Comparison of ENCODE assay signal across 1 cellular context in the genomic region with DNA sequence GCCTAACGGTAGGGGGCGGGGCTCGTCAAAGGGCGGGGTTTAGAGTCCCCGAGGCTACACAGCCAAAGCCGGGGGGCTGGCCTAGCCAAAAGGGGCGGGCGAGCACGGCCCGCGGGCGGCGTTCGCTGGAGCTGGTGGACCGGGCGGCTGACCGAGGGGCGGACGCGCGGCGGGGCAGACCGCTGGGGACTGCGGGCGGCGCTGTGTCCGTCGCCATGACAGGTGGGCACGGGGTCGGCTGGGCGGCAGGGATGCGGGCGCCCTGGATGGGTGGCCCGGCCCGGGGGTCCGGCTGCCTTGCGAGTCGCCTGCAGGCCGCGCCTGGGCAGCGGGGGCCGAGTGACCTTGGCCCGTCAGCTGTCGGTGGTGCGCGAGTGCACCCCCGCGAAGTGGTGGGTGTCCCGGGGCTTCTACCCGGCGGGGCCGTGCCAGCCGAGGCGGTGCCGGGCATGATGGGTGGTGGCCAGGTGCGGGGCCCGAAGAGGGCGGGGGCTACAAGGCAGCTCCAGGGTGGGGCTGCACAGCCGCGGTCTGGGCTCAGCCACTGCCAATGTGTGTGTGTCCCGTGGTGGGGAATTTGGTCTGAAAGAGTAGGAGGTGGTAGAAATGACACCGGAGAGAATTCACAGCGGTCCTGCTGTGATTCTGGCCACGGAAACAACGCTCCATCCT.
TF ChIP-seq lines count a peak whose summit lies in the region.

TSS of gene CARD19 (plus strand) at position 87 of the 672 bp plus-strand sequence. CDS start at position 216, 129 bp downstream.

TF ChIP-seq in HepG2, 621 proteins besides CTCF, POLR2A, EP300 and RAD21 (continued from another document and continues in another):
- TF ChIP-seq, protein P1, sequence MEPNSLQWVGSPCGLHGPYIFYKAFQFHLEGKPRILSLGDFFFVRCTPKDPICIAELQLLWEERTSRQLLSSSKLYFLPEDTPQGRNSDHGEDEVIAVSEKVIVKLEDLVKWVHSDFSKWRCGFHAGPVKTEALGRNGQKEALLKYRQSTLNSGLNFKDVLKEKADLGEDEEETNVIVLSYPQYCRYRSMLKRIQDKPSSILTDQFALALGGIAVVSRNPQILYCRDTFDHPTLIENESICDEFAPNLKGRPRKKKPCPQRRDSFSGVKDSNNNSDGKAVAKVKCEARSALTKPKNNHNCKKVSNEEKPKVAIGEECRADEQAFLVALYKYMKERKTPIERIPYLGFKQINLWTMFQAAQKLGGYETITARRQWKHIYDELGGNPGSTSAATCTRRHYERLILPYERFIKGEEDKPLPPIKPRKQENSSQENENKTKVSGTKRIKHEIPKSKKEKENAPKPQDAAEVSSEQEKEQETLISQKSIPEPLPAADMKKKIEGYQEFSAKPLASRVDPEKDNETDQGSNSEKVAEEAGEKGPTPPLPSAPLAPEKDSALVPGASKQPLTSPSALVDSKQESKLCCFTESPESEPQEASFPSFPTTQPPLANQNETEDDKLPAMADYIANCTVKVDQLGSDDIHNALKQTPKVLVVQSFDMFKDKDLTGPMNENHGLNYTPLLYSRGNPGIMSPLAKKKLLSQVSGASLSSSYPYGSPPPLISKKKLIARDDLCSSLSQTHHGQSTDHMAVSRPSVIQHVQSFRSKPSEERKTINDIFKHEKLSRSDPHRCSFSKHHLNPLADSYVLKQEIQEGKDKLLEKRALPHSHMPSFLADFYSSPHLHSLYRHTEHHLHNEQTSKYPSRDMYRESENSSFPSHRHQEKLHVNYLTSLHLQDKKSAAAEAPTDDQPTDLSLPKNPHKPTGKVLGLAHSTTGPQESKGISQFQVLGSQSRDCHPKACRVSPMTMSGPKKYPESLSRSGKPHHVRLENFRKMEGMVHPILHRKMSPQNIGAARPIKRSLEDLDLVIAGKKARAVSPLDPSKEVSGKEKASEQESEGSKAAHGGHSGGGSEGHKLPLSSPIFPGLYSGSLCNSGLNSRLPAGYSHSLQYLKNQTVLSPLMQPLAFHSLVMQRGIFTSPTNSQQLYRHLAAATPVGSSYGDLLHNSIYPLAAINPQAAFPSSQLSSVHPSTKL (CRISPR knock-in tag; IDR thresholded peaks at IDR 0.05): peak; percentile 4; the same call in 1 of the 2 replicates
- TF ChIP-seq ZNF382 (CRISPR knock-in tag; IDR thresholded peaks at IDR 0.05; ENCODE audit: borderline replicate concordance) (no peak), SALL1 (CRISPR knock-in tag; IDR thresholded peaks at IDR 0.05) (peak; percentile 70), ATF7 (IDR thresholded peaks at IDR 0.05) (no peak), ATF7 (CRISPR knock-in tag; IDR thresholded peaks at IDR 0.05) (no peak), SOX6 (IDR thresholded peaks at IDR 0.05) (no peak), SOX6 (CRISPR knock-in tag; IDR thresholded peaks at IDR 0.05) (no peak), ZMYM3 (CRISPR knock-in tag; IDR thresholded peaks at IDR 0.05) (no peak), ATF6 (CRISPR knock-in tag; conservative IDR thresholded peaks at IDR 0.05) (no peak), ZMAT5 (CRISPR knock-in tag; IDR thresholded peaks at IDR 0.05; ENCODE audit: borderline replicate concordance, low read depth) (no peak), ZNF207 (IDR thresholded peaks at IDR 0.05; ENCODE audit: borderline replicate concordance) (no peak), AHR (CRISPR knock-in tag; IDR thresholded peaks at IDR 0.05) (peak; percentile 29; the same call in 1 of the 2 replicates), ZSCAN21 (CRISPR knock-in tag; IDR thresholded peaks at IDR 0.05; ENCODE audit: borderline replicate concordance) (peak; percentile 56; the same call in 1 of the 2 replicates), ZNF362 (CRISPR knock-in tag; IDR thresholded peaks at IDR 0.05; ENCODE audit: borderline replicate concordance) (no peak), AKAP8 (CRISPR knock-in tag; IDR thresholded peaks at IDR 0.05) (no peak), ZNF230 (CRISPR knock-in tag; IDR thresholded peaks at IDR 0.05) (peak; percentile 42; the same call in 1 of the 2 replicates), ZNF350 (CRISPR knock-in tag; IDR thresholded peaks at IDR 0.05; ENCODE audit: borderline replicate concordance, low read depth) (no peak), ELF3 (CRISPR knock-in tag; IDR thresholded peaks at IDR 0.05) (peak; percentile 22; the same call in 1 of the 2 replicates), ZNF615 (CRISPR knock-in tag; IDR thresholded peaks at IDR 0.05; ENCODE audit: borderline replicate concordance) (no peak), ZNF609 (CRISPR knock-in tag; IDR thresholded peaks at IDR 0.05; ENCODE audit: borderline replicate concordance) (no peak), E2F5 (CRISPR knock-in tag; conservative IDR thresholded peaks at IDR 0.05) (0 out of 2 replicates have a peak, but pooled peaks have one; percentile 32), ARID2 (CRISPR knock-in tag; IDR thresholded peaks at IDR 0.05; ENCODE audit: borderline replicate concordance) (0 out of 2 replicates have a peak, but pooled peaks have one; percentile 28), ZNF724P (CRISPR knock-in tag; IDR thresholded peaks at IDR 0.05; ENCODE audit: borderline replicate concordance) (peak; percentile 69; the same call in 1 of the 2 replicates), ZNF703 (CRISPR knock-in tag; IDR thresholded peaks at IDR 0.05; ENCODE audit: borderline replicate concordance) (no peak), ZNF441 (CRISPR knock-in tag; IDR thresholded peaks at IDR 0.05; ENCODE audit: borderline replicate concordance) (0 out of 2 replicates have a peak, but pooled peaks have one; percentile 25), ZNF839 (CRISPR knock-in tag; IDR thresholded peaks at IDR 0.05; ENCODE audit: borderline replicate concordance) (no peak; the same call in 1 of the 2 replicates), ZNF777 (CRISPR knock-in tag; IDR thresholded peaks at IDR 0.05) (peak; percentile 64), MLLT10 (CRISPR knock-in tag; IDR thresholded peaks at IDR 0.05) (no peak)
- TF ChIP-seq, protein P2, sequence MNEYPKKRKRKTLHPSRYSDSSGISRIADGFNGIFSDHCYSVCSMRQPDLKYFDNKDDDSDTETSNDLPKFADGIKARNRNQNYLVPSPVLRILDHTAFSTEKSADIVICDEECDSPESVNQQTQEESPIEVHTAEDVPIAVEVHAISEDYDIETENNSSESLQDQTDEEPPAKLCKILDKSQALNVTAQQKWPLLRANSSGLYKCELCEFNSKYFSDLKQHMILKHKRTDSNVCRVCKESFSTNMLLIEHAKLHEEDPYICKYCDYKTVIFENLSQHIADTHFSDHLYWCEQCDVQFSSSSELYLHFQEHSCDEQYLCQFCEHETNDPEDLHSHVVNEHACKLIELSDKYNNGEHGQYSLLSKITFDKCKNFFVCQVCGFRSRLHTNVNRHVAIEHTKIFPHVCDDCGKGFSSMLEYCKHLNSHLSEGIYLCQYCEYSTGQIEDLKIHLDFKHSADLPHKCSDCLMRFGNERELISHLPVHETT (CRISPR knock-in tag; conservative IDR thresholded peaks at IDR 0.05): no peak
- TF ChIP-seq, protein P3, sequence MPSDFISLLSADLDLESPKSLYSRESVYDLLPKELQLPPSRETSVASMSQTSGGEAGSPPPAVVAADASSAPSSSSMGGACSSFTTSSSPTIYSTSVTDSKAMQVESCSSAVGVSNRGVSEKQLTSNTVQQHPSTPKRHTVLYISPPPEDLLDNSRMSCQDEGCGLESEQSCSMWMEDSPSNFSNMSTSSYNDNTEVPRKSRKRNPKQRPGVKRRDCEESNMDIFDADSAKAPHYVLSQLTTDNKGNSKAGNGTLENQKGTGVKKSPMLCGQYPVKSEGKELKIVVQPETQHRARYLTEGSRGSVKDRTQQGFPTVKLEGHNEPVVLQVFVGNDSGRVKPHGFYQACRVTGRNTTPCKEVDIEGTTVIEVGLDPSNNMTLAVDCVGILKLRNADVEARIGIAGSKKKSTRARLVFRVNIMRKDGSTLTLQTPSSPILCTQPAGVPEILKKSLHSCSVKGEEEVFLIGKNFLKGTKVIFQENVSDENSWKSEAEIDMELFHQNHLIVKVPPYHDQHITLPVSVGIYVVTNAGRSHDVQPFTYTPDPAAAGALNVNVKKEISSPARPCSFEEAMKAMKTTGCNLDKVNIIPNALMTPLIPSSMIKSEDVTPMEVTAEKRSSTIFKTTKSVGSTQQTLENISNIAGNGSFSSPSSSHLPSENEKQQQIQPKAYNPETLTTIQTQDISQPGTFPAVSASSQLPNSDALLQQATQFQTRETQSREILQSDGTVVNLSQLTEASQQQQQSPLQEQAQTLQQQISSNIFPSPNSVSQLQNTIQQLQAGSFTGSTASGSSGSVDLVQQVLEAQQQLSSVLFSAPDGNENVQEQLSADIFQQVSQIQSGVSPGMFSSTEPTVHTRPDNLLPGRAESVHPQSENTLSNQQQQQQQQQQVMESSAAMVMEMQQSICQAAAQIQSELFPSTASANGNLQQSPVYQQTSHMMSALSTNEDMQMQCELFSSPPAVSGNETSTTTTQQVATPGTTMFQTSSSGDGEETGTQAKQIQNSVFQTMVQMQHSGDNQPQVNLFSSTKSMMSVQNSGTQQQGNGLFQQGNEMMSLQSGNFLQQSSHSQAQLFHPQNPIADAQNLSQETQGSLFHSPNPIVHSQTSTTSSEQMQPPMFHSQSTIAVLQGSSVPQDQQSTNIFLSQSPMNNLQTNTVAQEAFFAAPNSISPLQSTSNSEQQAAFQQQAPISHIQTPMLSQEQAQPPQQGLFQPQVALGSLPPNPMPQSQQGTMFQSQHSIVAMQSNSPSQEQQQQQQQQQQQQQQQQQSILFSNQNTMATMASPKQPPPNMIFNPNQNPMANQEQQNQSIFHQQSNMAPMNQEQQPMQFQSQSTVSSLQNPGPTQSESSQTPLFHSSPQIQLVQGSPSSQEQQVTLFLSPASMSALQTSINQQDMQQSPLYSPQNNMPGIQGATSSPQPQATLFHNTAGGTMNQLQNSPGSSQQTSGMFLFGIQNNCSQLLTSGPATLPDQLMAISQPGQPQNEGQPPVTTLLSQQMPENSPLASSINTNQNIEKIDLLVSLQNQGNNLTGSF (CRISPR knock-in tag; IDR thresholded peaks at IDR 0.05): no peak
